In genomic region chr13:73913043-73913740, GRCh38 we compare ENCODE assay signal across 11 cellular contexts.
A peak's percentile ranks its signal among the peaks of the same experiment; 100 is the strongest.
DNase-seq lines count a peak whose midpoint lies in the region; ATAC-seq, FAIRE-seq and TF ChIP-seq lines count a peak whose summit lies in the region.
"Had no signal": no experiment of that assay in that cellular context is flagged by ENCODE, and none has a peak within 500 bp of the region (broad histone marks: within the 10 kb centered on the region; RNA-seq: fewer than 3 reads in every experiment).

No MANE protein-coding gene starts in this region.

- peaks cover 58% of the 10 kb centered on the region for H3K4me1 Mint-ChIP-seq in central memory CD8-positive, alpha-beta T cell
- H3K4me1 Mint-ChIP-seq in naive thymus-derived CD4-positive, alpha-beta T cell, result peaks cover 5 to 67% (median 61%) of the 10 kb centered on the region in 7 donors

- FAIRE-seq in H54 (lab: Jason Lieb, UNC), result peak; percentile 94
- FAIRE-seq: G401.6 had no signal

- intact Hi-C loops in naive thymus-derived CD4-positive, alpha-beta T cell (cut with micrococcal nuclease), result loop anchor here in 1 of 2 donors (5.0 kb wide), 1 partner anchor 46 kb away; no protein-coding TSS in a partner anchor

- DNase-seq in EL (peak; percentile 70), H54 (ENCODE audit: insufficient read length, low spot score) (no peak), DMS53 (lab: John Stamatoyannopoulos, UW) (no peak), NCI-H187 (lab: John Stamatoyannopoulos, UW) (no peak)
- DNase-seq in central memory CD8-positive, alpha-beta T cell (ENCODE audit: low spot score in 2 of 2), result no peak
- no peak for DNase-seq in naive thymus-derived CD4-positive, alpha-beta T cell
- no peak for DNase-seq in activated CD4-positive, alpha-beta T cell treated with anti-CD3 and anti-CD28 coated beads, Interleukin-2, amount 50 U/mL, for 4 hours

- peaks cover 19% of the 10 kb centered on the region for H3K36me3 Mint-ChIP-seq in central memory CD8-positive, alpha-beta T cell (ENCODE audit: insufficient read depth)
- peaks cover 3 to 31% (median 9%) of the 10 kb centered on the region in 5 donors for H3K36me3 Mint-ChIP-seq in naive thymus-derived CD4-positive, alpha-beta T cell

- POLR2A ChIA-PET in naive thymus-derived CD4-positive, alpha-beta T cell (lab: Charles Lee), result no interaction called here

- no peaks in the 10 kb centered on the region for H3K9me3 Mint-ChIP-seq in central memory CD8-positive, alpha-beta T cell
- H3K9me3 Mint-ChIP-seq in naive thymus-derived CD4-positive, alpha-beta T cell, result no peaks in the 10 kb centered on the region

- CTCF ChIA-PET in naive thymus-derived CD4-positive, alpha-beta T cell (lab: Charles Lee), result no interaction called here

- no peaks in the 10 kb centered on the region for H3K36me3 ChIP-seq in naive thymus-derived CD4-positive, alpha-beta T cell (ENCODE audit: control insufficient read depth in 2 of 3, insufficient read depth in 3 of 3, low read length in 3 of 3)
- H3K36me3 ChIP-seq: HAP-1 had no signal

- no peaks in the 10 kb centered on the region for H3K27me3 Mint-ChIP-seq in central memory CD8-positive, alpha-beta T cell
- peaks cover 0 to 2% (median 0%) of the 10 kb centered on the region in 5 donors for H3K27me3 Mint-ChIP-seq in naive thymus-derived CD4-positive, alpha-beta T cell

- no peaks in the 10 kb centered on the region for H3K27me3 ChIP-seq in naive thymus-derived CD4-positive, alpha-beta T cell (ENCODE audit: control insufficient read depth in 2 of 2, insufficient read depth in 2 of 2, low read length in 2 of 2)

- ATAC-seq in central memory CD8-positive, alpha-beta T cell (replicated peaks; ENCODE audit: extremely low read depth, poor library complexity, severe bottlenecking), result peak; percentile 73
- no peak for ATAC-seq in naive thymus-derived CD4-positive, alpha-beta T cell
- ATAC-seq in HG02623 (IDR thresholded peaks at IDR 0.05; ENCODE audit: unreplicated experiment), result no peak

- H3K4me1 ChIP-seq in naive thymus-derived CD4-positive, alpha-beta T cell (ENCODE audit: control insufficient read depth in 2 of 2, insufficient read depth in 2 of 2, low read length in 2 of 2), result peaks cover 0 to 8% of the 10 kb centered on the region in 2 donors
- H3K4me1 ChIP-seq: HAP-1 had no signal

- no peaks in the 10 kb centered on the region for H3K9me3 ChIP-seq in naive thymus-derived CD4-positive, alpha-beta T cell (ENCODE audit: control insufficient read depth in 2 of 3, low read length in 3 of 3)
- H3K9me3 ChIP-seq: HAP-1 had no signal

- peak overlapping the region; percentile 4 for H3K4me3 Mint-ChIP-seq in central memory CD8-positive, alpha-beta T cell
- H3K4me3 Mint-ChIP-seq in naive thymus-derived CD4-positive, alpha-beta T cell, result no peak overlapping the region
- H3K4me3 Mint-ChIP-seq: neural crest cell had no signal

- no peak overlapping the region for H3K4me3 ChIP-seq in naive thymus-derived CD4-positive, alpha-beta T cell (ENCODE audit: low read length)
- H3K4me3 ChIP-seq: HAP-1 had no signal

- no peak for TF ChIP-seq POLR2A in H54 (IDR thresholded peaks at IDR 0.05; ENCODE audit: low read depth, low read length)

- no peak overlapping the region for H3K27ac ChIP-seq in naive thymus-derived CD4-positive, alpha-beta T cell (ENCODE audit: low read depth, low read length)

- peak overlapping the region; percentile 84 for H3K27ac Mint-ChIP-seq in central memory CD8-positive, alpha-beta T cell (ENCODE audit: low read depth)
- peak overlapping the region in 5 of 9 donors; percentile 3 to 62 (median 27) for H3K27ac Mint-ChIP-seq in naive thymus-derived CD4-positive, alpha-beta T cell
